19 cellular contexts compared by ENCODE assay signal in genomic region chr17:691423-691822, GRCh38. TPM values are rescaled to one million over a fixed set of nuclear protein-coding genes. Genes with fewer than 3 reads are reported as not detected.
A peak's percentile ranks its signal among the peaks of the same experiment; 100 is the strongest.
DNase-seq lines count a peak whose midpoint lies in the region; ATAC-seq, FAIRE-seq and TF ChIP-seq lines count a peak whose summit lies in the region.
"Had no signal": no experiment of that assay in that cellular context is flagged by ENCODE, and none has a peak within 500 bp of the region (broad histone marks: within the 10 kb centered on the region; RNA-seq: fewer than 3 reads in every experiment).

No MANE protein-coding gene starts in this region.

- no peak for TF ChIP-seq POLR2A in stomach (IDR thresholded peaks at IDR 0.05)

- H3K4me1 ChIP-seq in stomach (peaks cover 0 to 3% (median 0%) of the 10 kb centered on the region in 4 donors), mucosa of descending colon (ENCODE audit: low read depth) (no peaks in the 10 kb centered on the region)

- no peak overlapping the region for H3K4me3 ChIP-seq in choroid plexus epithelial cell (ENCODE audit: low read depth, low read length)
- H3K4me3 ChIP-seq in stomach, result no peak overlapping the region
- H3K4me3 ChIP-seq in mucosa of descending colon, result no peak overlapping the region

- peak; percentile 85 for FAIRE-seq in RCC 7860 (lab: Jason Lieb, UNC)
- FAIRE-seq: G401.6 had no signal

- intact Hi-C loops in stomach (cut with DNase I; ENCODE audit: low total_unique reads), result no loop called here
- intact Hi-C loops in mucosa of descending colon (cut with DNase I, micrococcal nuclease), result no loop called here

- H3K36me3 ChIP-seq in stomach (peaks cover 26 to 97% (median 79%) of the 10 kb centered on the region in 4 donors), mucosa of descending colon (ENCODE audit: low read depth) (peaks cover 3% of the 10 kb centered on the region)

- no peak overlapping the region for H3K27ac ChIP-seq in stomach

- H3K9me3 ChIP-seq in stomach (no peaks in the 10 kb centered on the region), mucosa of descending colon (no peaks in the 10 kb centered on the region)

- no peaks in the 10 kb centered on the region for H3K27me3 ChIP-seq in stomach

- TF ChIP-seq EP300 in stomach (IDR thresholded peaks at IDR 0.05), result no peak

- DNase-seq in EH (ENCODE audit: low read depth) (peak; percentile 93), RCC 7860 (ENCODE audit: low spot score) (peak; percentile 91), choroid plexus epithelial cell (ENCODE audit: low read depth) (peak; percentile 69), non-pigmented ciliary epithelial cell (ENCODE audit: low read depth) (peak; percentile 64), stomach (no peak), iPS-NIHi7 (ENCODE audit: extremely low spot score) (no peak), T1000 (lab: John Stamatoyannopoulos, UW) (no peak), mucosa of descending colon (no peak)
- DNase-seq: activated CD4-positive, alpha-beta T cell treated with anti-CD3 and anti-CD28 coated beads for 4 hours; activated T-cell treated with anti-CD3 and anti-CD28 coated beads, Interleukin-2, amount 50 U/mL, for 24 hours; amygdala; CD4-positive, alpha-beta T cell; effector memory CD8-positive, alpha-beta T cell; H9; left ventricle myocardium superior; NCI-H2171; nephron progenitor cell; T-helper 1 cell had no signal

- ATAC-seq in mucosa of descending colon, result no peak
- ATAC-seq: effector memory CD8-positive, alpha-beta T cell; left ventricle myocardium superior had no signal

- WGBS in stomach, 5 donors, result 67 to 84% (median 74%) methylated on average over 4 of the region's 4 CpGs

- TF ChIP-seq CTCF in choroid plexus epithelial cell (conservative IDR thresholded peaks at IDR 0.05; ENCODE audit: low read depth, low read length) (no peak), stomach (IDR thresholded peaks at IDR 0.05) (no peak), mucosa of descending colon (IDR thresholded peaks at IDR 0.05) (no peak)

RNA-seq across cellular contexts. Expression of gene VPS53, which starts 23.2 kb away (rescaled TPM):
- total RNA-seq in stomach, result 100 to 1,000 TPM in 1 of 5 donors, 10 to 100 TPM in 4; 26.1 to 206 (median 49.1) TPM
- 10 to 100 TPM in 1 of 3 donors, 1 to 10 TPM in 2; 4.5 to 13.1 (median 5.6) TPM for polyA plus RNA-seq in stomach
- total RNA-seq in mucosa of descending colon, result 10 to 100 TPM; 66.8 to 76.8 (median 71.7) TPM

RNA-seq across cellular contexts. Expression of gene TLCD3A, which starts 41.0 kb away (rescaled TPM):
- total RNA-seq in stomach (10 to 100 TPM in 4 of 5 donors, under 1 TPM in 1; 0.58 to 33.2 (median 12.2) TPM), mucosa of descending colon (10 to 100 TPM in 1 of 3 donors, 1 to 10 TPM in 2; 4.9 to 14.8 (median 6.0) TPM)
- polyA plus RNA-seq in stomach, result 10 to 100 TPM in 1 of 3 donors, 1 to 10 TPM in 2; 7.9 to 12.3 (median 8.7) TPM

Comparison
In these comparisons a context has a peak if more than half of its experiments do, and no peak if none do; other contexts are left out.
1. DNase-seq: peak in EH (single experiment), RCC 7860 (single experiment), choroid plexus epithelial cell (single experiment) and non-pigmented ciliary epithelial cell (single experiment); none in stomach (single experiment), iPS-NIHi7 (single experiment), T1000 (single experiment) and mucosa of descending colon (0 of 3).